Comparison of ENCODE assay signal across 8 cellular contexts in genomic region chr16:53865492-53865863, GRCh38.
DNase-seq lines count a peak whose midpoint lies in the region; ATAC-seq and TF ChIP-seq lines count a peak whose summit lies in the region.

No MANE protein-coding gene starts in this region.

- peak overlapping the region; percentile 80 for H3K27ac Mint-ChIP-seq in activated T-helper 2 cell treated with anti-CD3 and anti-CD28 coated beads, Interferon-gamma antibody, Interleukin-2, Interleukin-4, amounts not matched to agents 10 μg/mL and 5 μg/mL and 100 μg/mL, durations not matched to agents 14 hours and 24 hours and 36 hours
- H3K27ac Mint-ChIP-seq in Caco-2 (ENCODE audit: unreplicated experiment) = no peak overlapping the region

- no TSS peak for BruUV-seq in Caco-2 (replicated peaks; lab: Mats Ljungman, UMichigan)

- in situ Hi-C loops in GM13976 (cut with MboI; ENCODE audit: low sequenced_read_pairs, unreplicated experiment) = no loop called here

- intact Hi-C loops in activated T-helper 2 cell treated with anti-CD3 and anti-CD28 coated beads, Interferon-gamma antibody, Interleukin-2, Interleukin-4, amounts not matched to agents 10 μg/mL and 5 μg/mL and 100 μg/mL, durations not matched to agents 14 hours and 24 hours and 36 hours (cut with micrococcal nuclease) = no loop called here
- intact Hi-C loops in Caco-2 (cut with micrococcal nuclease; ENCODE audit: unreplicated experiment) (no loop called here), sciatic nerve (cut with DNase I) (no loop called here)

- POLR2A ChIA-PET in Caco-2 (lab: Charles Lee) = no interaction called here

- peaks cover 26% of the 10 kb centered on the region for H3K36me3 Mint-ChIP-seq in activated T-helper 2 cell treated with anti-CD3 and anti-CD28 coated beads, Interferon-gamma antibody, Interleukin-2, Interleukin-4, amounts not matched to agents 10 μg/mL and 5 μg/mL and 100 μg/mL, durations not matched to agents 14 hours and 24 hours and 36 hours (ENCODE audit: low read depth)
- H3K36me3 Mint-ChIP-seq in Caco-2 (ENCODE audit: insufficient read depth, unreplicated experiment) = peaks cover 6% of the 10 kb centered on the region

- H3K4me1 ChIP-seq in Caco-2 = no peaks in the 10 kb centered on the region

- ATAC-seq in HG03095 (IDR thresholded peaks at IDR 0.05; ENCODE audit: unreplicated experiment) (peak; percentile 68), GM18517 (IDR thresholded peaks at IDR 0.05; ENCODE audit: unreplicated experiment) (no peak), sciatic nerve (no peak)

- H3K9me3 ChIP-seq in Caco-2 = peaks cover 2% of the 10 kb centered on the region

- CTCF ChIA-PET in Caco-2 (lab: Charles Lee) = no interaction called here

- H3K27me3 ChIP-seq in Caco-2 (replicated peaks; ENCODE audit: control insufficient read depth, insufficient read depth, low read length) = no peaks in the 10 kb centered on the region

- no peak overlapping the region for H3K4me3 Mint-ChIP-seq in activated T-helper 2 cell treated with anti-CD3 and anti-CD28 coated beads, Interferon-gamma antibody, Interleukin-2, Interleukin-4, amounts not matched to agents 10 μg/mL and 5 μg/mL and 100 μg/mL, durations not matched to agents 14 hours and 24 hours and 36 hours (ENCODE audit: low read depth)
- no peak overlapping the region for H3K4me3 Mint-ChIP-seq in Caco-2 (ENCODE audit: unreplicated experiment)

- no peaks in the 10 kb centered on the region for H3K27me3 Mint-ChIP-seq in activated T-helper 2 cell treated with anti-CD3 and anti-CD28 coated beads, Interferon-gamma antibody, Interleukin-2, Interleukin-4, amounts not matched to agents 10 μg/mL and 5 μg/mL and 100 μg/mL, durations not matched to agents 14 hours and 24 hours and 36 hours (ENCODE audit: low read depth)
- no peaks in the 10 kb centered on the region for H3K27me3 Mint-ChIP-seq in Caco-2 (ENCODE audit: insufficient read depth, unreplicated experiment)

- H3K4me3 ChIP-seq in Caco-2 (ENCODE audit: low read depth, low read length) = no peak overlapping the region

- H3K36me3 ChIP-seq in Caco-2 (ENCODE audit: control insufficient read depth, insufficient read depth, low read length) = no peaks in the 10 kb centered on the region; the same call in 1 of the 2 replicates

- DNase-seq in GM13976 (ENCODE audit: low spot score) (peak; percentile 29), kidney glomerular epithelial cell (lab: John Stamatoyannopoulos, UW) (peak; percentile 78), NCI-H748 (lab: John Stamatoyannopoulos, UW; ENCODE audit: unreplicated experiment) (no peak), Caco-2 (no peak), sciatic nerve (ENCODE audit: low spot score) (no peak)
- no peak for DNase-seq in activated T-helper 2 cell treated with anti-CD3 and anti-CD28 coated beads, Interferon-gamma antibody, Interleukin-2, Interleukin-4, amounts not matched to agents 10 μg/mL and 5 μg/mL and 100 μg/mL, durations not matched to agents 14 hours and 24 hours and 36 hours (ENCODE audit: low spot score)

- no peak for TF ChIP-seq CTCF in GM13976 (IDR thresholded peaks at IDR 0.05; ENCODE audit: borderline replicate concordance, control extremely low read depth, extremely low read depth, insufficient read depth, missing control alignments)
- no peak for TF ChIP-seq CTCF in Caco-2 (IDR thresholded peaks at IDR 0.05; ENCODE audit: insufficient read depth in 1 of 2, low read depth in 1 of 2, low read length in 1 of 2, severe bottlenecking in 1 of 2, unreplicated experiment in 1 of 2)

- peaks cover 31% of the 10 kb centered on the region for H3K4me1 Mint-ChIP-seq in activated T-helper 2 cell treated with anti-CD3 and anti-CD28 coated beads, Interferon-gamma antibody, Interleukin-2, Interleukin-4, amounts not matched to agents 10 μg/mL and 5 μg/mL and 100 μg/mL, durations not matched to agents 14 hours and 24 hours and 36 hours (ENCODE audit: low read depth)
- H3K4me1 Mint-ChIP-seq in Caco-2 (ENCODE audit: low read depth, unreplicated experiment) = peaks cover 8% of the 10 kb centered on the region

- peaks cover 14% of the 10 kb centered on the region for H3K9me3 Mint-ChIP-seq in activated T-helper 2 cell treated with anti-CD3 and anti-CD28 coated beads, Interferon-gamma antibody, Interleukin-2, Interleukin-4, amounts not matched to agents 10 μg/mL and 5 μg/mL and 100 μg/mL, durations not matched to agents 14 hours and 24 hours and 36 hours
- peaks cover 25% of the 10 kb centered on the region for H3K9me3 Mint-ChIP-seq in Caco-2 (ENCODE audit: unreplicated experiment)

Comparison
In these comparisons a context has a peak if more than half of its experiments do, and no peak if none do; other contexts are left out.
1. DNase-seq: peak in GM13976 (single experiment) and kidney glomerular epithelial cell (single experiment); none in activated T-helper 2 cell treated with anti-CD3 and anti-CD28 coated beads, Interferon-gamma antibody, Interleukin-2, Interleukin-4, amounts not matched to agents 10 μg/mL and 5 μg/mL and 100 μg/mL, durations not matched to agents 14 hours and 24 hours and 36 hours (single experiment), NCI-H748 (single experiment), Caco-2 (0 of 2) and sciatic nerve (single experiment).